In genomic region chr4:94497690-94498089, GRCh38 we compare ENCODE assay signal across 19 cellular contexts.
"Had no signal": no experiment of that assay in that cellular context is flagged by ENCODE, and none has a peak within 500 bp of the region (broad histone marks: within the 10 kb centered on the region; RNA-seq: fewer than 3 reads in every experiment).

No MANE protein-coding gene starts in this region.

- H3K36me3 Mint-ChIP-seq: natural killer cell had no signal

- DNase-seq: activated CD4-positive, alpha-beta T cell treated with anti-CD3 and anti-CD28 coated beads, Interleukin-2, amount 50 U/mL, for 1 hour; activated CD4-positive, CD25-positive, alpha-beta regulatory T cell treated with anti-CD3 and anti-CD28 coated beads, Interleukin-2, amount 50 U/mL, for 72 hours; activated CD8-positive, alpha-beta memory T cell treated with anti-CD3 and anti-CD28 coated beads for 24 hours; activated CD8-positive, alpha-beta memory T cell treated with anti-CD3 and anti-CD28 coated beads, Interleukin-2, amount 50 U/mL, for 48 hours; activated effector memory CD4-positive, alpha-beta T cell treated with Interleukin-2 at 50 U/mL for 16 hours; activated naive CD4-positive, alpha-beta T cell treated with anti-CD3 and anti-CD28 coated beads, Interleukin-2, amount 50 U/mL, for 16 hours; activated T-cell treated with anti-CD3 and anti-CD28 coated beads, Interleukin-2, amount 50 U/mL, for 48 hours; aorta; dorsolateral prefrontal cortex; foreskin melanocyte; head of caudate nucleus; kidney; left lung; natural killer cell; stimulated activated CD8-positive, alpha-beta memory T cell treated with anti-CD3 and anti-CD28 coated beads, Interleukin-4, amount 100 ng/mL, for 48 hours; stimulated activated naive CD4-positive, alpha-beta T cell; tibial artery had no signal

- H3K36me3 ChIP-seq: left lung had no signal

- H3K27me3 ChIP-seq: dorsolateral prefrontal cortex, left lung, tibial artery had no signal

- H3K4me1 ChIP-seq: left lung had no signal

- H3K9me3 ChIP-seq: left lung, tibial artery had no signal

- H3K9me3 Mint-ChIP-seq: natural killer cell; T-helper 1 cell treated with Interleukin-12 subunit alpha and Interleukin-12 subunit beta and Interleukin-4 antibody, amounts not matched to agents 30 μg/mL and 1 μg/mL, for 36 hours had no signal

- H3K4me3 ChIP-seq: dorsolateral prefrontal cortex, left lung, tibial artery had no signal

- H3K27ac Mint-ChIP-seq: natural killer cell; T-helper 1 cell treated with Interleukin-12 subunit alpha and Interleukin-12 subunit beta and Interleukin-4 antibody, amounts not matched to agents 30 μg/mL and 1 μg/mL, for 36 hours had no signal

- ATAC-seq: left lung, natural killer cell had no signal

- H3K27ac ChIP-seq: dorsolateral prefrontal cortex, left lung, VCaP had no signal

- H3K4me3 Mint-ChIP-seq: natural killer cell; T-helper 1 cell treated with Interleukin-12 subunit alpha and Interleukin-12 subunit beta and Interleukin-4 antibody, amounts not matched to agents 30 μg/mL and 1 μg/mL, for 36 hours had no signal
